ENCODE assay signal across 3 cellular contexts in the genomic region with DNA sequence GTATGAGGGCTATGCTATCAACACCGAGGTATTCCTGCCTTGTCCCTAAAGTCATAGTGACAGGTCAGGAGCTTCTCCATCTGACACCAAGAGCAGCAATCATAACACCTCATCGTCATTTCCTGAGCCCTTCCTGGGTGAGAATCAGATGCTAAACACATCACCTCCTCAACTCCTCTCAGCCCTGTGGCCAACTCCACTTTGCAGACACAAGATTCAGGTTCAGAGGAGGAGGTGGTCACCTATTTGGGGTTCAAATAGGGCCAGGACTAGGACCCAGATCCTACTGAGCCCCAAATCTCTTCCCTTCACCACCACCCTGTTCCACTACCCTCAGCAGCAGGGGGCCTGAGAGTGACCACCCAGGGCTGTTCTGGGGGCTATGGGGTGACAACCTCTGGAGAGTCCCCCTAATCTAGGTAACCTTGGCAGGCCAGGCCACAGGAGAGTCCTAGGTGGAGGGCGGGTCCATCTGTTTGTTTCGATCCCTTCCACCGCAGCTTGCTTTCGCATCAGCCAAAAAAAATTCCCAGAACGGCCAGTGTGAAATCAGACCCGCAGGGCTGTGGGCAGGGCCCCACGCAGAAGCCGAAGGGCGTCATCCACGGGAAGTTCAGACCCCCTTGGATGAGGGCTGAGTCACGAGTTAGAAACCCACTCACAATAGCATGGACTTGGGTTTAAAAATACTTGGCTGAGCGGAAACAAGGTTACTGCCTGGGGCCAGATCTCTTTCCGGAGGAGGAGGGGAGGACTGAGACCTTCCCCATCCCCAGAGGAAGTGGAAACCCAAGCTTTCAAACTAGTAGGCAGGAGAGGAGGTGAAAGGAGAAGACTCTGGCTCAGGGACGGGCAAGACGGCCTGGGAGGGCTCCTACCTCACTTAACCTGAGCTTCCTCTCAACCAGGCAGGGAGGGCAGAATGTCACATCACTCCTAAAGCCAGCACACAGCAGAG.
TF ChIP-seq lines count a peak whose summit lies in the region.

No MANE protein-coding gene starts in this region.

TF ChIP-seq in GM12891, 5 proteins besides CTCF, POLR2A, EP300 and RAD21:
- TF ChIP-seq POU2F2 (IDR thresholded peaks at IDR 0.05; ENCODE audit: low read depth, low read length) = peak; percentile 27; the same call in 1 of the 2 replicates
- TF ChIP-seq PAX5 (IDR thresholded peaks at IDR 0.05; ENCODE audit: insufficient read depth, low read length, severe bottlenecking) = no peak
- TF ChIP-seq SPI1 (IDR thresholded peaks at IDR 0.05; ENCODE audit: low read depth, low read length) = peak; percentile 84
- TF ChIP-seq TAF1 (IDR thresholded peaks at IDR 0.05; ENCODE audit: low read depth, low read length) = peak; percentile 50; the same call in 1 of the 2 replicates
- peak; percentile 65; the same call in 1 of the 2 replicates for TF ChIP-seq POLR2AphosphoS5 (IDR thresholded peaks at IDR 0.05; ENCODE audit: low read depth, low read length)

TF ChIP-seq in HepG2, 621 proteins besides CTCF, POLR2A, EP300 and RAD21:
- TF ChIP-seq ZNF234 (CRISPR knock-in tag; conservative IDR thresholded peaks at IDR 0.05) = no peak
- TF ChIP-seq GABPA (IDR thresholded peaks at IDR 0.05; ENCODE audit: low read depth, low read length) = no peak
- peak; percentile 47 for TF ChIP-seq GABPA (CRISPR knock-in tag; IDR thresholded peaks at IDR 0.05; ENCODE audit: low read depth)

TF ChIP-seq in HEK293T, 16 proteins besides CTCF, POLR2A, EP300 and RAD21:
- TF ChIP-seq CTBP1 (IDR thresholded peaks at IDR 0.05; ENCODE audit: borderline replicate concordance) = no peak
- TF ChIP-seq SP1 (IDR thresholded peaks at IDR 0.05) = no peak
- TF ChIP-seq SUZ12 (IDR thresholded peaks at IDR 0.05) = no peak
- TF ChIP-seq LEF1 (IDR thresholded peaks at IDR 0.05; ENCODE audit: borderline replicate concordance) = no peak
- TF ChIP-seq NFRKB (IDR thresholded peaks at IDR 0.05) = no peak
- TF ChIP-seq ZNF384 (IDR thresholded peaks at IDR 0.05) = no peak
- TF ChIP-seq FOXK2 (IDR thresholded peaks at IDR 0.05) = no peak
- no peak for TF ChIP-seq FOXM1 (IDR thresholded peaks at IDR 0.05; ENCODE audit: borderline replicate concordance)
TF ChIP-seq in HEK293T: peak in this region for 0.
